Comparison of ENCODE assay signal across 1 cellular context in the genomic region with DNA sequence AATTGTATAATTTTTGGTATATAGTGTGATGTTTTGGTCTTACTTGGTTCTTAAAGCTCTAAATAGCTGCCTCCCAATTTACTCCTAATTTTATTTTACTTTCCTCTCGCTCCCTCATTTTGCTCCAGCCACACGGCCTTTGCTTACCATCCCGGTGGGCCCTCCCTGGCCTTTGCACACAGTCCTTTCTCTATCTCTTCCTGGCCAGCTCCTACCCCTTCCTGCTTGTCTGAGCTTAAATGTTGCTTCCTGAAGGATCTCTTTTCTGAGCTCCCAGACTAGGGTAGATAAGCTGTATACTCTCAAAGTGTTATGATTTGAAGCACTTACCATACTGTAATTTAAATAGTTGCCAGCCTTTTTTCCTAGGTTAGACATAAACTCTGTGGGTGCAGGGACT.
TF ChIP-seq lines count a peak whose summit lies in the region.

No MANE protein-coding gene starts in this region.

TF ChIP-seq in GM23338, 12 proteins besides CTCF, POLR2A, EP300 and RAD21 (continued from another document):
- TF ChIP-seq, protein P1, sequence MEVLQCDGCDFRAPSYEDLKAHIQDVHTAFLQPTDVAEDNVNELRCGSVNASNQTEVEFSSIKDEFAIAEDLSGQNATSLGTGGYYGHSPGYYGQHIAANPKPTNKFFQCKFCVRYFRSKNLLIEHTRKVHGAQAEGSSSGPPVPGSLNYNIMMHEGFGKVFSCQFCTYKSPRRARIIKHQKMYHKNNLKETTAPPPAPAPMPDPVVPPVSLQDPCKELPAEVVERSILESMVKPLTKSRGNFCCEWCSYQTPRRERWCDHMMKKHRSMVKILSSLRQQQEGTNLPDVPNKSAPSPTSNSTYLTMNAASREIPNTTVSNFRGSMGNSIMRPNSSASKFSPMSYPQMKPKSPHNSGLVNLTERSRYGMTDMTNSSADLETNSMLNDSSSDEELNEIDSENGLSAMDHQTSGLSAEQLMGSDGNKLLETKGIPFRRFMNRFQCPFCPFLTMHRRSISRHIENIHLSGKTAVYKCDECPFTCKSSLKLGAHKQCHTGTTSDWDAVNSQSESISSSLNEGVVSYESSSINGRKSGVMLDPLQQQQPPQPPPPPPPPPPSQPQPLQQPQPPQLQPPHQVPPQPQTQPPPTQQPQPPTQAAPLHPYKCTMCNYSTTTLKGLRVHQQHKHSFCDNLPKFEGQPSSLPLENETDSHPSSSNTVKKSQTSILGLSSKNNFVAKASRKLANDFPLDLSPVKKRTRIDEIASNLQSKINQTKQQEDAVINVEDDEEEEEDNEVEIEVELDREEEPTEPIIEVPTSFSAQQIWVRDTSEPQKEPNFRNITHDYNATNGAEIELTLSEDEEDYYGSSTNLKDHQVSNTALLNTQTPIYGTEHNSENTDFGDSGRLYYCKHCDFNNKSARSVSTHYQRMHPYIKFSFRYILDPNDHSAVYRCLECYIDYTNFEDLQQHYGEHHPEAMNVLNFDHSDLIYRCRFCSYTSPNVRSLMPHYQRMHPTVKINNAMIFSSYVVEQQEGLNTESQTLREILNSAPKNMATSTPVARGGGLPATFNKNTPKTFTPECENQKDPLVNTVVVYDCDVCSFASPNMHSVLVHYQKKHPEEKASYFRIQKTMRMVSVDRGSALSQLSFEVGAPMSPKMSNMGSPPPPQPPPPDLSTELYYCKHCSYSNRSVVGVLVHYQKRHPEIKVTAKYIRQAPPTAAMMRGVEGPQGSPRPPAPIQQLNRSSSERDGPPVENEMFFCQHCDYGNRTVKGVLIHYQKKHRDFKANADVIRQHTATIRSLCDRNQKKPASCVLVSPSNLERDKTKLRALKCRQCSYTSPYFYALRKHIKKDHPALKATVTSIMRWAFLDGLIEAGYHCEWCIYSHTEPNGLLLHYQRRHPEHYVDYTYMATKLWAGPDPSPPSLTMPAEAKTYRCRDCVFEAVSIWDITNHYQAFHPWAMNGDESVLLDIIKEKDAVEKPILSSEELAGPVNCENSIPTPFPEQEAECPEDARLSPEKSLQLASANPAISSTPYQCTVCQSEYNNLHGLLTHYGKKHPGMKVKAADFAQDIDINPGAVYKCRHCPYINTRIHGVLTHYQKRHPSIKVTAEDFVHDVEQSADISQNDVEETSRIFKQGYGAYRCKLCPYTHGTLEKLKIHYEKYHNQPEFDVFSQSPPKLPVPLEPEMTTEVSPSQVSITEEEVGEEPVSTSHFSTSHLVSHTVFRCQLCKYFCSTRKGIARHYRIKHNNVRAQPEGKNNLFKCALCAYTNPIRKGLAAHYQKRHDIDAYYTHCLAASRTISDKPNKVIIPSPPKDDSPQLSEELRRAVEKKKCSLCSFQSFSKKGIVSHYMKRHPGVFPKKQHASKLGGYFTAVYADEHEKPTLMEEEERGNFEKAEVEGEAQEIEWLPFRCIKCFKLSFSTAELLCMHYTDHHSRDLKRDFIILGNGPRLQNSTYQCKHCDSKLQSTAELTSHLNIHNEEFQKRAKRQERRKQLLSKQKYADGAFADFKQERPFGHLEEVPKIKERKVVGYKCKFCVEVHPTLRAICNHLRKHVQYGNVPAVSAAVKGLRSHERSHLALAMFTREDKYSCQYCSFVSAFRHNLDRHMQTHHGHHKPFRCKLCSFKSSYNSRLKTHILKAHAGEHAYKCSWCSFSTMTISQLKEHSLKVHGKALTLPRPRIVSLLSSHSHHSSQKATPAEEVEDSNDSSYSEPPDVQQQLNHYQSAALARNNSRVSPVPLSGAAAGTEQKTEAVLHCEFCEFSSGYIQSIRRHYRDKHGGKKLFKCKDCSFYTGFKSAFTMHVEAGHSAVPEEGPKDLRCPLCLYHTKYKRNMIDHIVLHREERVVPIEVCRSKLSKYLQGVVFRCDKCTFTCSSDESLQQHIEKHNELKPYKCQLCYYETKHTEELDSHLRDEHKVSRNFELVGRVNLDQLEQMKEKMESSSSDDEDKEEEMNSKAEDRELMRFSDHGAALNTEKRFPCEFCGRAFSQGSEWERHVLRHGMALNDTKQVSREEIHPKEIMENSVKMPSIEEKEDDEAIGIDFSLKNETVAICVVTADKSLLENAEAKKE (CRISPR knock-in tag; IDR thresholded peaks at IDR 0.05) = no peak
- TF ChIP-seq REST (IDR thresholded peaks at IDR 0.05; ENCODE audit: unreplicated experiment) (no peak), EZH2 (IDR thresholded peaks at IDR 0.05; ENCODE audit: low read depth, unreplicated experiment) (no peak), ETS1 (IDR thresholded peaks at IDR 0.05) (no peak)
